ENCODE assay signal across 16 cellular contexts in the genomic region with DNA sequence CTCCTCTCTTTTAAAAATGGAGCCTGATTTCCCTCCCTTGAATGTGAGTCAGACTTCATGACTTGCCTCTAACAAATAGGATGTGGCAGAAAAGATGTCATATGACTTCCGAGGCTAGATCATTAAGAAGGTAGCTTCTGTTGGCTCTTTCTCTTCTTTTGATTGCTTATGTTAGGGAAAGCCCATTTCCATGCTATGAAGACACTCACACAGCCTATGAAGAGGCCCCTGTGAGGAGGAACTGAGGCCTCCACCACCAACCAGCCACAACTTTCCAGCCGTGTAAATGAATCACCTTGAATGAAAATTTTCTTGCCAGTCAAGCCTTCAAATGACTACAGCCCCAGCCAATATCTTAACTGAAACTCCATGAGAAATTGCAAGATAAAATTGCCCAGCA.
DNase-seq lines count a peak whose midpoint lies in the region; ATAC-seq and TF ChIP-seq lines count a peak whose summit lies in the region.
"Had no signal": no experiment of that assay in that cellular context is flagged by ENCODE, and none has a peak within 500 bp of the region (broad histone marks: within the 10 kb centered on the region; RNA-seq: fewer than 3 reads in every experiment).

No MANE protein-coding gene starts in this region.

- H3K27ac ChIP-seq in upper lobe of right lung, result no peak overlapping the region
- H3K27ac ChIP-seq: A549, C4-2B had no signal

- no peak overlapping the region for H3K4me3 ChIP-seq in upper lobe of right lung
- H3K4me3 ChIP-seq: A549, GM23338 had no signal

- H3K36me3 ChIP-seq in upper lobe of right lung, result no peaks in the 10 kb centered on the region
- H3K36me3 ChIP-seq: BE2C had no signal

- H3K27me3 ChIP-seq in upper lobe of right lung, result no peaks in the 10 kb centered on the region
- H3K27me3 ChIP-seq: BE2C had no signal

- intact Hi-C loops in upper lobe of right lung (cut with DNase I), result no loop called here

- DNase-seq in RPMI7951 (ENCODE audit: low read depth) (peak; percentile 14), foreskin melanocyte (peak; percentile 32), renal cortical epithelial cell (ENCODE audit: low read depth) (peak; percentile 11), upper lobe of right lung (no peak), DMS53 (lab: John Stamatoyannopoulos, UW) (no peak)
- DNase-seq: BE2C; CD4-positive, alpha-beta memory T cell; DMS153; GF-D8; H7 had no signal

- no peaks in the 10 kb centered on the region for H3K4me1 ChIP-seq in upper lobe of right lung
- H3K4me1 ChIP-seq: A549, BE2C had no signal

- peak; percentile 36 for ATAC-seq in HG03354 (IDR thresholded peaks at IDR 0.05; ENCODE audit: poor library complexity, severe bottlenecking, unreplicated experiment)
- no peak for ATAC-seq in upper lobe of right lung
- no peak for ATAC-seq in HG03108 (IDR thresholded peaks at IDR 0.05; ENCODE audit: unreplicated experiment)
- ATAC-seq: A549, GM23338, HepG2 had no signal

- H3K9me3 ChIP-seq in upper lobe of right lung, result no peaks in the 10 kb centered on the region
- H3K9me3 ChIP-seq: A549, BE2C had no signal

- no peak for TF ChIP-seq CTCF in upper lobe of right lung (IDR thresholded peaks at IDR 0.05)

Comparison
In these comparisons a context has a peak if more than half of its experiments do, and no peak if none do; other contexts are left out.
1. DNase-seq: peak in RPMI7951 (single experiment), foreskin melanocyte (single experiment) and renal cortical epithelial cell (single experiment); none in upper lobe of right lung (single experiment) and DMS53 (single experiment).